18 cellular contexts compared by ENCODE assay signal in the genomic region with DNA sequence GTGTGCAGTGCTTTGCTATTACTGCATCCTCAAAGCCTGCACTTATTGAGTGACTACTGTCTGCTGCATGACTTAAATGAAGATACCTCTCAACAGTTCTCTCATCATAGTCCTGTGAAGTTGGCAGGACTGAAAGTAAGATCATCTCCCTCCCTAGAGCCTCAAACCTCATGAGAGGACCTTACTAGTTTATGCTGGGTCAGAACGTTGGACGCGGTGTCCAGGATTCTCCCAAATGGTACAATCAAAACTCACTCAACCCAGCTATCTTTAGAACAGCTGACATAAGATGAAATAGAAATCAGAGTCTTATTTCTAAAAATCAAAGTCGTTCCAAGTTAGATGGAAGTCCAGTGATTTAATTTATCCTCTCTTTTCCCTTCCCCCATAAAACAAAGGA.
DNase-seq lines count a peak whose midpoint lies in the region; ATAC-seq and TF ChIP-seq lines count a peak whose summit lies in the region.
"Had no signal": no experiment of that assay in that cellular context is flagged by ENCODE, and none has a peak within 500 bp of the region (broad histone marks: within the 10 kb centered on the region; RNA-seq: fewer than 3 reads in every experiment).

No MANE protein-coding gene starts in this region.

- DNase-seq in stomach (no peak), MG63 (no peak), glomerular visceral epithelial cell (ENCODE audit: extremely low spot score) (no peak), colonic mucosa (no peak)
- DNase-seq: C1 segment of cervical spinal cord; Caco-2; CD4-positive, alpha-beta memory T cell; Karpas-422; NCI-H1092 treated with DMSO at 0.1 percent for 48 hours; NCI-H1436; NCI-H187; NCI-H446; NCI-H524 treated with DMSO at 0.1 percent for 48 hours; NCI-H774 had no signal

- TF ChIP-seq POLR2A in gastroesophageal sphincter (IDR thresholded peaks at IDR 0.05): no peak
- TF ChIP-seq POLR2A in stomach (IDR thresholded peaks at IDR 0.05): no peak

- peak overlapping the region; percentile 32 to 93 (median 81) for H3K27ac Mint-ChIP-seq in nephron
- H3K27ac Mint-ChIP-seq: CD4-positive, alpha-beta memory T cell had no signal

- no peaks in the 10 kb centered on the region for H3K27me3 ChIP-seq in gastroesophageal sphincter
- no peaks in the 10 kb centered on the region for H3K27me3 ChIP-seq in stomach
- no peaks in the 10 kb centered on the region for H3K27me3 ChIP-seq in MG63
- H3K27me3 ChIP-seq in colonic mucosa: no peaks in the 10 kb centered on the region

- H3K27ac ChIP-seq in gastroesophageal sphincter (peak overlapping the region; percentile 72 to 92 (median 78)), stomach (peak overlapping the region in 4 of 5 donors; percentile 77 to 89 (median 82)), colonic mucosa (no peak overlapping the region)

- intact Hi-C loops in stomach (cut with DNase I; ENCODE audit: low total_unique reads) (no loop called here), colonic mucosa (cut with DNase I) (no loop called here)

- no peak overlapping the region for H3K4me3 Mint-ChIP-seq in nephron
- H3K4me3 Mint-ChIP-seq: CD4-positive, alpha-beta memory T cell had no signal

- H3K9me3 ChIP-seq in gastroesophageal sphincter (no peaks in the 10 kb centered on the region), stomach (no peaks in the 10 kb centered on the region), MG63 (no peaks in the 10 kb centered on the region), colonic mucosa (no peaks in the 10 kb centered on the region)
- H3K9me3 ChIP-seq: Caco-2 had no signal

- no peak for TF ChIP-seq CTCF in gastroesophageal sphincter (IDR thresholded peaks at IDR 0.05)
- no peak for TF ChIP-seq CTCF in nephron (IDR thresholded peaks at IDR 0.05; ENCODE audit: unreplicated experiment in 3 of 3)
- TF ChIP-seq CTCF in stomach (IDR thresholded peaks at IDR 0.05): no peak
- no peak for TF ChIP-seq CTCF in colonic mucosa (IDR thresholded peaks at IDR 0.05)

- 29 to 46% methylated on average over 1 to 4 of the region's 4 CpGs for WGBS in gastroesophageal sphincter (ENCODE audit: low coverage in 1 of 2), 2 donors
- WGBS in stomach, 5 donors: 73 to 84% (median 79%) methylated on average over 4 of the region's 4 CpGs

- H3K4me3 ChIP-seq in gastroesophageal sphincter (no peak overlapping the region), stomach (no peak overlapping the region), MG63 (no peak overlapping the region), colonic mucosa (no peak overlapping the region)

- no peak for TF ChIP-seq EP300 in gastroesophageal sphincter (IDR thresholded peaks at IDR 0.05)
- TF ChIP-seq EP300 in stomach (IDR thresholded peaks at IDR 0.05): no peak

- peaks cover 0 to 23% of the 10 kb centered on the region in 2 donors for H3K36me3 ChIP-seq in gastroesophageal sphincter
- peaks cover 0 to 6% (median 0%) of the 10 kb centered on the region in 4 donors for H3K36me3 ChIP-seq in stomach
- H3K36me3 ChIP-seq in MG63: no peaks in the 10 kb centered on the region; the same call in 1 of the 2 replicates
- H3K36me3 ChIP-seq in colonic mucosa: no peaks in the 10 kb centered on the region

- H3K9me3 Mint-ChIP-seq in nephron: no peaks in the 10 kb centered on the region
- H3K9me3 Mint-ChIP-seq: CD4-positive, alpha-beta memory T cell had no signal

- peaks cover 40 to 100% (median 56%) of the 10 kb centered on the region in 3 donors for H3K4me1 ChIP-seq in gastroesophageal sphincter
- H3K4me1 ChIP-seq in stomach: peaks cover 0 to 83% (median 53%) of the 10 kb centered on the region in 4 donors
- no peaks in the 10 kb centered on the region for H3K4me1 ChIP-seq in colonic mucosa
- H3K4me1 ChIP-seq: Caco-2 had no signal

- H3K9ac ChIP-seq in colonic mucosa (ENCODE audit: low read depth in 2 of 2, low read length in 2 of 2): no peak overlapping the region

- H3K27me3 Mint-ChIP-seq in nephron (ENCODE audit: low read depth): no peaks in the 10 kb centered on the region
- H3K27me3 Mint-ChIP-seq: CD4-positive, alpha-beta memory T cell had no signal

- peaks cover 74% of the 10 kb centered on the region for H3K4me1 Mint-ChIP-seq in nephron

- ATAC-seq in gastroesophageal sphincter (no peak), HG03108 (IDR thresholded peaks at IDR 0.05; ENCODE audit: unreplicated experiment) (no peak)
- ATAC-seq: HepG2 had no signal

- peaks cover 43% of the 10 kb centered on the region for H3K36me3 Mint-ChIP-seq in nephron (ENCODE audit: low read depth)
- H3K36me3 Mint-ChIP-seq: CD4-positive, alpha-beta memory T cell had no signal
